Comparison of ENCODE assay signal across 11 cellular contexts in genomic region chr17:39929657-39930407, GRCh38. TPM values are rescaled to one million over a fixed set of nuclear protein-coding genes. Genes with fewer than 3 reads are reported as not detected.
DNase-seq lines count a peak whose midpoint lies in the region; ATAC-seq and TF ChIP-seq lines count a peak whose summit lies in the region.
"Had no signal": no experiment of that assay in that cellular context is flagged by ENCODE, and none has a peak within 500 bp of the region (broad histone marks: within the 10 kb centered on the region; RNA-seq: fewer than 3 reads in every experiment).

No MANE protein-coding gene starts in this region.

- H3K4me1 ChIP-seq in mucosa of descending colon (ENCODE audit: low read depth), result peaks cover 23% of the 10 kb centered on the region

- H3K27ac Mint-ChIP-seq in brain, result peak overlapping the region in 3 of 5 experiments; percentile 31 to 96 (median 96)

- intact Hi-C loops in mucosa of descending colon (cut with DNase I, micrococcal nuclease), result no loop called here

- H3K27me3 Mint-ChIP-seq in brain, result peaks cover 11% of the 10 kb centered on the region

- CTCF ChIA-PET in AG04449 (lab: Yijun Ruan, JAX), result interaction anchor here (0.7 to 2.1 kb wide), 3 partner anchors 9 to 56 kb away, joined by 3 to 16 read pairs (median 6); no protein-coding TSS in a partner anchor

- DNase-seq in AG04449 (ENCODE audit: low read depth, low spot score), result peak; percentile 60
- DNase-seq in HS-5 (ENCODE audit: low read depth), result peak; percentile 88
- DNase-seq in middle frontal gyrus (ENCODE audit: extremely low spot score, low spot score), result peak; percentile 32
- no peak for DNase-seq in SKM-1 treated with dmso at 0.1 percent for 144 hours (lab: John Stamatoyannopoulos, UW; ENCODE audit: unreplicated experiment)
- DNase-seq in NCI-H1105 treated with DMSO at 0.1 percent for 48 hours (lab: John Stamatoyannopoulos, UW), result no peak
- no peak for DNase-seq in stimulated activated CD4-positive, alpha-beta T cell treated with anti-CD3 and anti-CD28 coated beads, Interleukin-1b, Interleukin-23, amount 100 ng/mL, for 48 hours
- no peak for DNase-seq in mucosa of descending colon
- DNase-seq: colonic mucosa; stimulated activated CD4-positive, alpha-beta T cell treated with anti-CD3 and anti-CD28 coated beads, Interleukin-2, amount 100 ng/mL, for 48 hours had no signal

- POLR2A ChIA-PET in AG04449 (lab: Yijun Ruan, JAX), result interaction anchor here (0.7 to 0.9 kb wide), 3 partner anchors 14 to 50 kb away, joined by 3 to 5 read pairs (median 4); no protein-coding TSS in a partner anchor

- H3K4me3 ChIP-seq in AG04449 (ENCODE audit: low read depth, low read length), result no peak overlapping the region
- H3K4me3 ChIP-seq in mucosa of descending colon, result no peak overlapping the region
- H3K4me3 ChIP-seq: colonic mucosa, lung had no signal

- no peak for TF ChIP-seq CTCF in AG04449 (IDR thresholded peaks at IDR 0.05; ENCODE audit: insufficient read depth, low read length, missing control alignments)
- TF ChIP-seq CTCF in brain (conservative IDR thresholded peaks at IDR 0.05), result no peak
- TF ChIP-seq CTCF in mucosa of descending colon (IDR thresholded peaks at IDR 0.05), result no peak

- no peak for ATAC-seq in mucosa of descending colon

- peaks cover 50% of the 10 kb centered on the region for H3K4me1 Mint-ChIP-seq in brain

- peaks cover 0 to 2% (median 0%) of the 10 kb centered on the region in 5 experiments for H3K9me3 Mint-ChIP-seq in brain

- no peaks in the 10 kb centered on the region for H3K36me3 ChIP-seq in mucosa of descending colon (ENCODE audit: low read depth)
- H3K36me3 ChIP-seq: colonic mucosa had no signal

- no peaks in the 10 kb centered on the region for H3K36me3 Mint-ChIP-seq in brain

- peak overlapping the region; percentile 20 to 90 (median 66) for H3K4me3 Mint-ChIP-seq in brain

- H3K9me3 ChIP-seq in mucosa of descending colon, result no peaks in the 10 kb centered on the region
- H3K9me3 ChIP-seq: colonic mucosa had no signal

RNA-seq across cellular contexts. Expression of gene LRRC3C, which starts 2.3 kb away (rescaled TPM):
- polyA plus RNA-seq in brain (ENCODE audit: insufficient read depth, low read depth, low replicate concordance), result not detected
- not detected for total RNA-seq in mucosa of descending colon
- total RNA-seq: colonic mucosa, lung had no signal
- polyA plus RNA-seq: lung had no signal

RNA-seq across cellular contexts. Expression of gene ORMDL3, which starts 2.4 kb away (rescaled TPM):
- 138 TPM for polyA plus RNA-seq in brain (ENCODE audit: insufficient read depth, low read depth, low replicate concordance)
- 10 to 100 TPM; 56.8 to 62.0 (median 58.3) TPM for total RNA-seq in mucosa of descending colon

RNA-seq across cellular contexts. Expression of gene GSDMB, which starts 11.4 kb away (rescaled TPM):
- polyA plus RNA-seq in brain (ENCODE audit: insufficient read depth, low read depth, low replicate concordance), result 2.8 TPM
- 100 to 1,000 TPM in 2 of 3 donors, 10 to 100 TPM in 1; 76.1 to 162 (median 139) TPM for total RNA-seq in mucosa of descending colon

RNA-seq across cellular contexts. Expression of gene GSDMA, which starts 33.0 kb away (rescaled TPM):
- polyA plus RNA-seq in brain (ENCODE audit: insufficient read depth, low read depth, low replicate concordance), result not detected
- under 1 TPM; 0.22 to 0.54 (median 0.26) TPM for total RNA-seq in mucosa of descending colon

RNA-seq across cellular contexts. Expression of gene PSMD3, which starts 50.8 kb away (rescaled TPM):
- 166 TPM for polyA plus RNA-seq in brain (ENCODE audit: insufficient read depth, low read depth, low replicate concordance)
- total RNA-seq in mucosa of descending colon, result 100 to 1,000 TPM in 1 of 3 donors, 10 to 100 TPM in 2; 96.0 to 126 (median 96.8) TPM

Comparison
In these comparisons a context has a peak if more than half of its experiments do, and no peak if none do; other contexts are left out.
1. DNase-seq: peak in AG04449 (single experiment), HS-5 (single experiment) and middle frontal gyrus (single experiment); none in SKM-1 treated with dmso at 0.1 percent for 144 hours (single experiment), NCI-H1105 treated with DMSO at 0.1 percent for 48 hours (single experiment), stimulated activated CD4-positive, alpha-beta T cell treated with anti-CD3 and anti-CD28 coated beads, Interleukin-1b, Interleukin-23, amount 100 ng/mL, for 48 hours (single experiment) and mucosa of descending colon (0 of 3).